13 cellular contexts compared by ENCODE assay signal in the genomic region with DNA sequence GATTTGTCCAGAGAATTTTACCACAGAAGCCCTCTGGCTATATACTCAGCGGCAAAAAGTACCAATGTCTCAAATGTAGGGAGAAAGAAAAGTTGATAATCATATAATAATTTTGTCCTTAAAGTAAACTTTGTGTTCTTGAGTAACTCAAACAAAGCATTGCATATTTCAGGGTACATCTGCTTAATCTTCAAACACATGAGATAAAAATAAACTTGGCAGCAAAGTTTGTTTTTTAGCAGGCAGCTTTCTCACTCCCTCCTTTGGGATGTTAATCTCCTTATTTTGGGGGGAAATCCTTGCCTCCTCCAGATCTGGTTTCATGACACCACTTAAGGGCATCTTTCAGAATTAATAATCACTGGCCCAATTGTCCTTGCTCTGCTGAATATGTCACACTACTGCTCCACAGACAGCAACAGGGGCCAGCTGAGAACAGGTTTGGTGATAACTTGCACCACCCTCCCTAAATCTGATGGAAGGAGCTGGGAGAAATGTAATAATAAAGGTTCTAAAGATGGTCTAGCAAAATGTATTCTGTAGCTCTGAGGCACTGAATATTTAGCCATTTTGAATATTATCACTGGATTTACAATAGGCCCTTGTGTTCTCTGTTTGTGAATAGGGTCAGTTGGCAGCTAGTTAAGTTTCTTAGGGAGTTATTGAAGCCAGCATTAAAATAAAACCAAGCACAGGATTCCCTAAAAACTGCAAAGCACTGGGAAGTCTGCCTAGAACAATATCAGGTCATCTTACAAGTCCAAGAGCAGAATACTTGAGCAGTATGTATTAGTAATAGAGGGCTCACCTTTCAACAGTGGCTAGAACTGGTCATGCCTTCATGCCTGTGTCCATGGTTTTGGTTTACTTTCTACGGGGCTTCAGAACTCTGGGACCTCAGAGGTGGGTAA.
DNase-seq lines count a peak whose midpoint lies in the region; ATAC-seq and TF ChIP-seq lines count a peak whose summit lies in the region.
"Had no signal": no experiment of that assay in that cellular context is flagged by ENCODE, and none has a peak within 500 bp of the region (broad histone marks: within the 10 kb centered on the region; RNA-seq: fewer than 3 reads in every experiment).

No MANE protein-coding gene starts in this region.

- intact Hi-C loops in left lung (cut with DNase I), result no loop called here

- H3K36me3 ChIP-seq in left lung, result no peaks in the 10 kb centered on the region

- no peak overlapping the region for H3K27ac ChIP-seq in left lung
- H3K27ac ChIP-seq in temporal lobe (ENCODE audit: low read depth, low read length), result peak overlapping the region; percentile 76

- H3K4me1 ChIP-seq in left lung, result no peaks in the 10 kb centered on the region

- no peak overlapping the region for H3K4me3 ChIP-seq in left lung

- no peaks in the 10 kb centered on the region for H3K27me3 ChIP-seq in left lung

- DNase-seq in RPMI7951 (ENCODE audit: low read depth), result peak; percentile 29
- DNase-seq in epidermal melanocyte (ENCODE audit: insufficient read length, low spot score), result peak; percentile 52
- DNase-seq in left lung, result no peak
- DNase-seq in NCI-H2171 (lab: John Stamatoyannopoulos, UW), result no peak
- DNase-seq in HK-2 (ENCODE audit: unreplicated experiment), result no peak
- DNase-seq: anterior cingulate cortex; NCI-H526 treated with DMSO at 0.1 percent for 48 hours; SIG-M5; stimulated activated CD4-positive, alpha-beta T cell treated with anti-CD3 and anti-CD28 coated beads, Interleukin-2, amount 100 ng/mL, for 48 hours; stimulated activated naive CD8-positive, alpha-beta T cell treated with anti-CD3 and anti-CD28 coated beads, Interleukin-15, Interleukin-2, amounts not matched to agents 100 U/mL and 50 U/mL, for 24 hours had no signal

- H3K9me3 ChIP-seq in left lung, result no peaks in the 10 kb centered on the region

- TF ChIP-seq CTCF in left lung (IDR thresholded peaks at IDR 0.05), result no peak

- ATAC-seq in left lung (peak; percentile 37), GM21717 (IDR thresholded peaks at IDR 0.05; ENCODE audit: unreplicated experiment) (no peak), GM18907 (IDR thresholded peaks at IDR 0.05; ENCODE audit: unreplicated experiment) (no peak)
- ATAC-seq: stimulated activated naive CD8-positive, alpha-beta T cell treated with anti-CD3 and anti-CD28 coated beads, Interleukin-15, Interleukin-2, amounts not matched to agents 100 U/mL and 50 U/mL, for 24 hours had no signal

Comparison
In these comparisons a context has a peak if more than half of its experiments do, and no peak if none do; other contexts are left out.
1. DNase-seq: peak in RPMI7951 (single experiment) and epidermal melanocyte (single experiment); none in left lung (0 of 2), NCI-H2171 (single experiment) and HK-2 (single experiment).